Comparison of ENCODE assay signal across 8 cellular contexts in the genomic region with DNA sequence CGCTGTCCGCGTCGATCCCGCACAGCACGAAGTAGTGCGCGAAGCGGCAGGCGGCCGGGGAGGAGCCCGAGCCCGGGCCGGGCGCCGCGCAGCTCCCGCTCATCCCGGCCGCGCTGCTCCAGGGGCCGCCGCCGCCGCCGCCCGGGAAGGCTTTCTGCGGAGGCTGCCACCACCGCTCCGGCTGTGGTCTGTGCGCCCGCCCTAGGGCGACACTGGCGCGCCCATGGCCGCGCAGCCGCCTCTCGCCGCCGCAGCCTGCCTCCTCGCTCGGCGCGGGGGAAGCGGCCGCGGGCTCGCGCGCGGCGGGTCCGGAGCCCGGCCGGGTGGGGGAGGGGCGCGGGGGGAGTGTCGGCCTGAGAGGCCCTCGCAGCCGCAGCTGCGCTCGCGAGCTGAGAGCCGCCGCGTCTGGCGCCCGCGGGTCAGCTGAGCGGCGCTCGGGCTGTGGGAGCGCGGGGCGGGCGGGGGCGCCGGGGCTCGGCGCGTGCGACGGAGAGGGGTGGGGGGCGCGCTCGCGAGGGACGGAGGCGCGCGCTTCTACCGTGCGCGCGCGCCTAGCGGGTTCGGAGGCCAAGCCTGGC. TPM values are rescaled to one million over a fixed set of nuclear protein-coding genes. Genes with fewer than 3 reads are reported as not detected.
DNase-seq lines count a peak whose midpoint lies in the region; ATAC-seq and TF ChIP-seq lines count a peak whose summit lies in the region.

Gene DENND5B, minus strand, starts transcription at position 407 of the 578 bp plus-strand sequence. Its CDS starts 304 bp downstream, at position 103.

- H3K27ac ChIP-seq in brain microvascular endothelial cell, result peak within 1 kb of the TSS; percentile 92
- no peak within 1 kb of the TSS for H3K27ac ChIP-seq in iPS DF 6.9 (ENCODE audit: low read length)

- peaks cover 2% of the 10 kb centered on the region; the same call in 1 of the 2 replicates for H3K4me1 ChIP-seq in iPS DF 6.9 (ENCODE audit: control insufficient read depth, insufficient read depth, low read length)

- no peaks in the 10 kb centered on the region for H3K9me3 ChIP-seq in iPS DF 6.9 (ENCODE audit: control insufficient read depth, insufficient read depth, low read length)

- ATAC-seq in GM21381 (IDR thresholded peaks at IDR 0.05; ENCODE audit: unreplicated experiment), result peak; percentile 55

- no peaks in the 10 kb centered on the region for H3K27me3 ChIP-seq in brain microvascular endothelial cell (replicated peaks)
- H3K27me3 ChIP-seq in iPS DF 6.9 (ENCODE audit: control insufficient read depth, insufficient read depth, low read length), result no peaks in the 10 kb centered on the region

- in situ Hi-C loops in brain microvascular endothelial cell (cut with HindIII; ENCODE audit: low pct_ligation_motif_present, low sequenced_read_pairs), result no loop called here

- H3K4me3 ChIP-seq in brain microvascular endothelial cell (ENCODE audit: low read depth, low read length) (peak within 1 kb of the TSS; percentile 82), iPS DF 6.9 (ENCODE audit: low read length) (peak within 1 kb of the TSS; percentile 90)

- H3K36me3 ChIP-seq in brain microvascular endothelial cell (replicated peaks) (peaks cover 4% of the 10 kb centered on the region), iPS DF 6.9 (ENCODE audit: control insufficient read depth, insufficient read depth, low read length) (no peaks in the 10 kb centered on the region)

- TF ChIP-seq CTCF in brain microvascular endothelial cell (IDR thresholded peaks at IDR 0.05; ENCODE audit: low read depth, low read length, missing control alignments), result no peak

- no CpG with 5 or more reads among the region's 99 CpGs for WGBS in iPS DF 6.9 (ENCODE audit: insufficient coverage, insufficient read length)

- DNase-seq in EL (peak; percentile 71), HK-2 (ENCODE audit: unreplicated experiment) (peak; percentile 65), RKO (ENCODE audit: low spot score) (peak; percentile 61), brain microvascular endothelial cell (peak; percentile 44), iPS DF 6.9 (ENCODE audit: low read depth, low spot score) (no peak), renal cortical epithelial cell (ENCODE audit: low read depth) (no peak)
- no peak for DNase-seq in effector CD8-positive, alpha-beta T cell (lab: John Stamatoyannopoulos, UW)

RNA-seq across cellular contexts. Expression of gene DENND5B, which starts in this region (rescaled TPM):
- 9.2 and 23.9 TPM in 2 replicates for total RNA-seq in renal cortical epithelial cell

Comparison
In these comparisons a context has a peak if more than half of its experiments do, and no peak if none do; other contexts are left out.
1. DNase-seq: peak in EL (single experiment), HK-2 (single experiment), RKO (single experiment) and brain microvascular endothelial cell (single experiment); none in iPS DF 6.9 (single experiment), renal cortical epithelial cell (single experiment) and effector CD8-positive, alpha-beta T cell (single experiment).